1 cellular context compared by ENCODE assay signal in the genomic region with DNA sequence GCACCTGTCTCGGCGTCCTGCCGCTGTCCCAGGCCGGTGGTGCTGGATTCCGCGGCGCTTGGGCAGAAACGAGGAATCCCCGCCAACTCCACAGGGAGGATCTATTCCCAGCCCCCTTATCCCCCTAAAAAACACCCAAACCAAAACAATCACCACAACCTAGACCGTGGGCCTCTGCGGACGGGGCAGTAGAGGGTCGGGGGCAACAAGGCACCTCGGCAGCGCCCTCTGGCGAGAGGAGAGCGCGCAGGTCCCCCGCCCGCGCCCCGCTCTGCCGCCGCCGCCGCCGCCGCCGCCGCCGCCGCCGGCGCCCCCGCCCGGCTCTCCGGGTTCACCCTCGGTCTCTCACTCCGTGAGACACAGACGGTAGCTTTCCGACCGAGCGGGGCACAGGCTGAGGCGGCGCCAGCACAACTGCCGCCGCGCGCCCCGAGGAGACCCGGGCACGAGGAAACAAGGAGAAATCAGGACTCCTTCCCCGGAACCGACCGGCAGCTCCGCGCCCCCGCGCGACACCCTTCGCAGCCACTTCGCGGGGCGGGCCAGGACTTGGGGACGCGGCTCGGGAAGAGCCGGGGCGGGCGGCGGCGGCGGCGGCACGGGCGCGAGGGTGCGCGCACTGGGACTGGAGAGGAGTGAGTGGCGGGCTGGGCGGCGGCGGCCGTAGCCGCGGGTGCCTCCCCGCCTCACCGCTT.
TF ChIP-seq lines count a peak whose summit lies in the region.

Gene SLC35F1, plus strand, starts transcription at position 360 of the 695 bp plus-strand sequence.

TF ChIP-seq in HepG2, 621 proteins besides CTCF, POLR2A, EP300 and RAD21 (continued from another document and continues in another):
- no peak for TF ChIP-seq PRDM15 (CRISPR knock-in tag; IDR thresholded peaks at IDR 0.05)
- TF ChIP-seq ISX (CRISPR knock-in tag; conservative IDR thresholded peaks at IDR 0.05): no peak
- TF ChIP-seq ZNF800 (CRISPR knock-in tag; IDR thresholded peaks at IDR 0.05): peak; percentile 40; the same call in 1 of the 2 replicates
- TF ChIP-seq ZSCAN21 (CRISPR knock-in tag; IDR thresholded peaks at IDR 0.05; ENCODE audit: borderline replicate concordance): no peak
- TF ChIP-seq, protein P1, sequence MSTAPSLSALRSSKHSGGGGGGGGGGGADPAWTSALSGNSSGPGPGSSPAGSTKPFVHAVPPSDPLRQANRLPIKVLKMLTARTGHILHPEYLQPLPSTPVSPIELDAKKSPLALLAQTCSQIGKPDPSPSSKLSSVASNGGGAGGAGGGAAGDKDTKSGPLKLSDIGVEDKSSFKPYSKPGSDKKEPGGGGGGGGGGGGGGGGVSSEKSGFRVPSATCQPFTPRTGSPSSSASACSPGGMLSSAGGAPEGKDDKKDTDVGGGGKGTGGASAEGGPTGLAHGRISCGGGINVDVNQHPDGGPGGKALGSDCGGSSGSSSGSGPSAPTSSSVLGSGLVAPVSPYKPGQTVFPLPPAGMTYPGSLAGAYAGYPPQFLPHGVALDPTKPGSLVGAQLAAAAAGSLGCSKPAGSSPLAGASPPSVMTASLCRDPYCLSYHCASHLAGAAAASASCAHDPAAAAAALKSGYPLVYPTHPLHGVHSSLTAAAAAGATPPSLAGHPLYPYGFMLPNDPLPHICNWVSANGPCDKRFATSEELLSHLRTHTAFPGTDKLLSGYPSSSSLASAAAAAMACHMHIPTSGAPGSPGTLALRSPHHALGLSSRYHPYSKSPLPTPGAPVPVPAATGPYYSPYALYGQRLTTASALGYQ (CRISPR knock-in tag; IDR thresholded peaks at IDR 0.05): no peak
- TF ChIP-seq JARID2 (CRISPR knock-in tag; IDR thresholded peaks at IDR 0.05; ENCODE audit: insufficient replicate concordance): no peak
- TF ChIP-seq, protein P2, sequence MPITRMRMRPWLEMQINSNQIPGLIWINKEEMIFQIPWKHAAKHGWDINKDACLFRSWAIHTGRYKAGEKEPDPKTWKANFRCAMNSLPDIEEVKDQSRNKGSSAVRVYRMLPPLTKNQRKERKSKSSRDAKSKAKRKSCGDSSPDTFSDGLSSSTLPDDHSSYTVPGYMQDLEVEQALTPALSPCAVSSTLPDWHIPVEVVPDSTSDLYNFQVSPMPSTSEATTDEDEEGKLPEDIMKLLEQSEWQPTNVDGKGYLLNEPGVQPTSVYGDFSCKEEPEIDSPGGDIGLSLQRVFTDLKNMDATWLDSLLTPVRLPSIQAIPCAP (CRISPR knock-in tag; IDR thresholded peaks at IDR 0.05; ENCODE audit: low read depth): no peak
- TF ChIP-seq HDAC2 (CRISPR knock-in tag; IDR thresholded peaks at IDR 0.05): no peak
- TF ChIP-seq DBP (CRISPR knock-in tag; IDR thresholded peaks at IDR 0.05; ENCODE audit: not compliant biosample characterization): no peak
- no peak for TF ChIP-seq KMT2B (CRISPR knock-in tag; IDR thresholded peaks at IDR 0.05)
- no peak for TF ChIP-seq BCL6 (CRISPR knock-in tag; IDR thresholded peaks at IDR 0.05)
- TF ChIP-seq ZNF501 (CRISPR knock-in tag; IDR thresholded peaks at IDR 0.05): no peak
- TF ChIP-seq ZNF143 (CRISPR knock-in tag; IDR thresholded peaks at IDR 0.05): no peak
- no peak for TF ChIP-seq GPN1 (CRISPR knock-in tag; IDR thresholded peaks at IDR 0.05; ENCODE audit: borderline replicate concordance)
- no peak for TF ChIP-seq MYC (CRISPR knock-in tag; IDR thresholded peaks at IDR 0.05; ENCODE audit: borderline replicate concordance)
- no peak for TF ChIP-seq HMGA1 (CRISPR knock-in tag; conservative IDR thresholded peaks at IDR 0.05)
- TF ChIP-seq ZBTB10 (CRISPR knock-in tag; IDR thresholded peaks at IDR 0.05; ENCODE audit: borderline replicate concordance): no peak
- no peak for TF ChIP-seq ZNF280D (CRISPR knock-in tag; IDR thresholded peaks at IDR 0.05)
- no peak for TF ChIP-seq SSRP1 (CRISPR knock-in tag; IDR thresholded peaks at IDR 0.05)
- TF ChIP-seq ZBTB7B (CRISPR knock-in tag; IDR thresholded peaks at IDR 0.05): 0 out of 2 replicates have a peak, but pooled peaks have one; percentile 42
- TF ChIP-seq ZSCAN25 (CRISPR knock-in tag; IDR thresholded peaks at IDR 0.05): no peak
- TF ChIP-seq, protein P3, sequence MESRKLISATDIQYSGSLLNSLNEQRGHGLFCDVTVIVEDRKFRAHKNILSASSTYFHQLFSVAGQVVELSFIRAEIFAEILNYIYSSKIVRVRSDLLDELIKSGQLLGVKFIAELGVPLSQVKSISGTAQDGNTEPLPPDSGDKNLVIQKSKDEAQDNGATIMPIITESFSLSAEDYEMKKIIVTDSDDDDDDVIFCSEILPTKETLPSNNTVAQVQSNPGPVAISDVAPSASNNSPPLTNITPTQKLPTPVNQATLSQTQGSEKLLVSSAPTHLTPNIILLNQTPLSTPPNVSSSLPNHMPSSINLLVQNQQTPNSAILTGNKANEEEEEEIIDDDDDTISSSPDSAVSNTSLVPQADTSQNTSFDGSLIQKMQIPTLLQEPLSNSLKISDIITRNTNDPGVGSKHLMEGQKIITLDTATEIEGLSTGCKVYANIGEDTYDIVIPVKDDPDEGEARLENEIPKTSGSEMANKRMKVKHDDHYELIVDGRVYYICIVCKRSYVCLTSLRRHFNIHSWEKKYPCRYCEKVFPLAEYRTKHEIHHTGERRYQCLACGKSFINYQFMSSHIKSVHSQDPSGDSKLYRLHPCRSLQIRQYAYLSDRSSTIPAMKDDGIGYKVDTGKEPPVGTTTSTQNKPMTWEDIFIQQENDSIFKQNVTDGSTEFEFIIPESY (CRISPR knock-in tag; IDR thresholded peaks at IDR 0.05): no peak
- TF ChIP-seq HOXD1 (CRISPR knock-in tag; IDR thresholded peaks at IDR 0.05): 0 out of 2 replicates have a peak, but pooled peaks have one; percentile 34
